ENCODE assay signal across 1 cellular context in the genomic region with DNA sequence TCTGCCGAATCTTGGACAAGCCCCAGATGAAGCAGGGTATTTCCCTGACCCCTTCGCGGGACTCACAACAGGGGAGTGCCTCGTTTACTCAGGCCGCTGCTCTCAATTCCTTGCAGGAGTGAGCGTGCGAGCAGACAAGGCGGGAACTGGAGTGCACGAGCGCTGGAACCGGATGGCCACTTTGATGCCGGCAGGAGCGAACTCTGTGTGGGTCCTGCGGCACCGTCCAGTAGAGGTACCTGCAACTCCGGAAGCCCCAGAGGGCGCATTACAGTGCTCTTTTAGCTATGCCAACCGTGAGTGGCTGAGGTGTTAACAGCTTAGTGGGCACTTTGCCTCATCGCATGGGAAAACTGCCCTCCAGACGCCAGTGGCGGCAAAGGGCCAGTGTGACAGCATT.
TF ChIP-seq lines count a peak whose summit lies in the region.

No MANE protein-coding gene starts in this region.

TF ChIP-seq in WTC11, 78 proteins besides CTCF, POLR2A, EP300 and RAD21 (continued from another document):
- TF ChIP-seq ZNF532 (CRISPR knock-in tag; IDR thresholded peaks at IDR 0.05; ENCODE audit: borderline replicate concordance) (no peak), PRRX2 (CRISPR knock-in tag; IDR thresholded peaks at IDR 0.05) (no peak), SP1 (CRISPR knock-in tag; conservative IDR thresholded peaks at IDR 0.05) (no peak)
TF ChIP-seq in WTC11: peak in this region for 1.
